ENCODE assay signal across 1 cellular context in the genomic region with DNA sequence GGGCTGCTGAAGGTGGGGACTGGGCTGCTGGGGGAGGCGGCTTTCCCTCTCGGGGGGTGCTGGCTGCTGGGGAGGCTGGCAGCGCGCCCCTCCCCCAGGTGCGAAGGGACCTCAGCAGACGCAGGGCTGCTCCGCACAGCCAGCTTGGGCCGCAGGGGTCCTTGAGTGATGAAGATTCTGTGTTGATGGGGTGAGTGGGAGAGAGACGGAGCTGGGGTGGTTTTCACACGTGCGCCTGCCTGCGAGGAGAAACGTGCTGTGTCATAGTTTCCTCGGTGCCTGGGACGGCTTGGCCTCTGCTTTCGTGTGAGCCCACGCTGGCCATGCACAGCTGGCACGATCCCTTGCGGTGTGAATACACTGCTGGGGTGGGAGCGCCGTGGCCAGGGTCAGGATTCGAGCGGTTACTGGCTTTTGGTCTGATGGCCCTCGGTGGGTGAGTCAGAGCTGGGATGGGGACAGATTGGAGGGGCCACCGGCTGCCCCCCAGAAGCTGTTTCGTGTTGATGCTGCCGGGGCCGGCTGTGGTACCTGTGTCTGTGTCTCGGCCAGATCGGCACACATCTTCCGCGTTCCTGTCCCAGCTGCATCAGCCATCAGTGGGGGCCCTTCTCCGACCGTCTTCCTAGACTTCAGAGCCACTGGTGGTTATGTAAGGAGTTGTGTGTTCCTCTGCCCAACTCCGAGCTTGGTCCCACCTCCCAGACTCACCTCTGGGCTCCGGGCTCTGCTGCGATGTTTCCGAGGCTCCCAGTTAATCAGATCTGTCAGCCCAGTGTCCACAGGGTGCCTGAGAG.
TF ChIP-seq lines count a peak whose summit lies in the region.

No MANE protein-coding gene starts in this region.

TF ChIP-seq in HepG2, 621 proteins besides CTCF, POLR2A, EP300 and RAD21:
- TF ChIP-seq ZNF724P (CRISPR knock-in tag; IDR thresholded peaks at IDR 0.05; ENCODE audit: borderline replicate concordance): no peak
- TF ChIP-seq ZBTB8A (CRISPR knock-in tag; IDR thresholded peaks at IDR 0.05; ENCODE audit: borderline replicate concordance, low read depth): no peak
- TF ChIP-seq HNRNPL (IDR thresholded peaks at IDR 0.05; ENCODE audit: low read depth, low read length): no peak
- TF ChIP-seq, protein P1, sequence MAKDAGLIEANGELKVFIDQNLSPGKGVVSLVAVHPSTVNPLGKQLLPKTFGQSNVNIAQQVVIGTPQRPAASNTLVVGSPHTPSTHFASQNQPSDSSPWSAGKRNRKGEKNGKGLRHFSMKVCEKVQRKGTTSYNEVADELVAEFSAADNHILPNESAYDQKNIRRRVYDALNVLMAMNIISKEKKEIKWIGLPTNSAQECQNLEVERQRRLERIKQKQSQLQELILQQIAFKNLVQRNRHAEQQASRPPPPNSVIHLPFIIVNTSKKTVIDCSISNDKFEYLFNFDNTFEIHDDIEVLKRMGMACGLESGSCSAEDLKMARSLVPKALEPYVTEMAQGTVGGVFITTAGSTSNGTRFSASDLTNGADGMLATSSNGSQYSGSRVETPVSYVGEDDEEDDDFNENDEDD (CRISPR knock-in tag; IDR thresholded peaks at IDR 0.05; ENCODE audit: borderline replicate concordance): no peak
- TF ChIP-seq AGO1 (IDR thresholded peaks at IDR 0.05; ENCODE audit: low read depth, low read length, poor library complexity, severe bottlenecking): peak; percentile 17
- TF ChIP-seq, protein P2, sequence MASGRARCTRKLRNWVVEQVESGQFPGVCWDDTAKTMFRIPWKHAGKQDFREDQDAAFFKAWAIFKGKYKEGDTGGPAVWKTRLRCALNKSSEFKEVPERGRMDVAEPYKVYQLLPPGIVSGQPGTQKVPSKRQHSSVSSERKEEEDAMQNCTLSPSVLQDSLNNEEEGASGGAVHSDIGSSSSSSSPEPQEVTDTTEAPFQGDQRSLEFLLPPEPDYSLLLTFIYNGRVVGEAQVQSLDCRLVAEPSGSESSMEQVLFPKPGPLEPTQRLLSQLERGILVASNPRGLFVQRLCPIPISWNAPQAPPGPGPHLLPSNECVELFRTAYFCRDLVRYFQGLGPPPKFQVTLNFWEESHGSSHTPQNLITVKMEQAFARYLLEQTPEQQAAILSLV (CRISPR knock-in tag; IDR thresholded peaks at IDR 0.05; ENCODE audit: borderline replicate concordance): no peak
- no peak for TF ChIP-seq SRSF4 (IDR thresholded peaks at IDR 0.05; ENCODE audit: low read depth, low read length, poor library complexity, severe bottlenecking)
- no peak for TF ChIP-seq ZNF570 (CRISPR knock-in tag; IDR thresholded peaks at IDR 0.05; ENCODE audit: borderline replicate concordance)
